ENCODE assay signal across 16 cellular contexts in the genomic region with DNA sequence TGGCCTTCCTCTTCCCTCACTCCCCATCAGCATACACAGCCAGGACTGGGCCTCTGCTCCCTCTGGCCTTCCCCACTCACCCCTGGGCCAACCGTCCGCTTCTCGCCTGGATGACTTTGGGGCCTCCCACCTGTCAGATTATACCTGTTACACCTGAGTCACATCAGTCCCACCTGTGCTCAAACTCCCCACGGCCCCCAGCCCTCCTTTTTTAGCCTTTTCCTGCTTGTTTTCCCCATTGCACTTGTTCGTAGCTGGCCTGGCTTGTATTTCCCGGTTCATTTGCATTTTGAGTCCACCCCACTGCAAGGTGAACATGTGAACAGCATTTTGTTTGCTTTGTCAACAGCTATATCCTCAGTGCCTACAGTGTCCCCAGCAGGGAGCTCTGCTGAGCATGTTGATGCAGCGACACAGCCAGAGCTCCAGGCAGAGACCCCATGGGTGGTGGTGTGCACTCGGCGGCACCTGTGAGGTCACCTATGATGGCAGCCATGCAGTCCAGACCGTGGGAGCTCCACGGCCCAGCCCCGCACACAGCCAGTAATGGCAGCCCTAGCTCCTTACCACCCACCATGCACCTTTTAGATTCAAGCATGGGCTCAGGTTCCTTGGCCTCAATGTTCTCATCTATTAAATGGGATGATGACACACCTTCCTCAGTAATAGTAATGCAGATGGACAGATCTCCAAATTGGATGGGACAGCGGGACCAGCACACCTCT.
A peak's percentile ranks its signal among the peaks of the same experiment; 100 is the strongest.
DNase-seq lines count a peak whose midpoint lies in the region; ATAC-seq and TF ChIP-seq lines count a peak whose summit lies in the region.
"Had no signal": no experiment of that assay in that cellular context is flagged by ENCODE, and none has a peak within 500 bp of the region (broad histone marks: within the 10 kb centered on the region; RNA-seq: fewer than 3 reads in every experiment).

No MANE protein-coding gene starts in this region.

- H3K9me3 ChIP-seq in BLaER1 = no peaks in the 10 kb centered on the region
- H3K9me3 ChIP-seq in mucosa of descending colon = no peaks in the 10 kb centered on the region
- H3K9me3 ChIP-seq: uterus had no signal

- peak; percentile 86 for ATAC-seq in mucosa of descending colon
- no peak for ATAC-seq in HG02759 (IDR thresholded peaks at IDR 0.05; ENCODE audit: unreplicated experiment)
- ATAC-seq: activated T-helper 17 cell treated with anti-CD3 and anti-CD28 coated beads, Interleukin-2, amount 50 U/mL, for 72 hours; T-helper 17 cell had no signal

- intact Hi-C loops in mucosa of descending colon (cut with DNase I, micrococcal nuclease) = no loop called here

- no peak for TF ChIP-seq CTCF in mucosa of descending colon (IDR thresholded peaks at IDR 0.05)

- DNase-seq in HuH-7 (ENCODE audit: low spot score) (peak; percentile 48), SHP77 treated with DMSO at 0.1 percent for 48 hours (lab: John Stamatoyannopoulos, UW) (peak; percentile 3), mucosa of descending colon (peak in 1 of 3 donors; percentile 42), nucleus accumbens (lab: John Stamatoyannopoulos, UW) (no peak), Kasumi-1 (lab: John Stamatoyannopoulos, UW) (no peak), caudate nucleus (lab: John Stamatoyannopoulos, UW) (no peak)
- DNase-seq: activated CD4-positive, alpha-beta T cell treated with anti-CD3 and anti-CD28 coated beads, Interleukin-2, amount 10 ng/mL, durations not matched to agents 7 days and 5 days; effector CD4-positive, alpha-beta T cell; KBM-7; NCI-H2171; stimulated activated CD4-positive, alpha-beta T cell treated with anti-CD3 and anti-CD28 coated beads, Interleukin-2, amount 100 ng/mL, for 24 hours; T-helper 17 cell had no signal

- H3K36me3 ChIP-seq in BLaER1 = no peaks in the 10 kb centered on the region
- H3K36me3 ChIP-seq in mucosa of descending colon (ENCODE audit: low read depth) = no peaks in the 10 kb centered on the region
- H3K36me3 ChIP-seq: uterus had no signal

- H3K27ac ChIP-seq in BLaER1 (no peak overlapping the region), caudate nucleus (ENCODE audit: low read depth, low read length) (no peak overlapping the region)
- H3K27ac ChIP-seq: uterus had no signal

- no peak overlapping the region for H3K9ac ChIP-seq in BLaER1

- no peaks in the 10 kb centered on the region for H3K27me3 ChIP-seq in BLaER1
- H3K27me3 ChIP-seq: uterus had no signal

- peak overlapping the region; percentile 87 for H3K4me2 ChIP-seq in BLaER1

- H4K20me1 ChIP-seq in BLaER1 = no peaks in the 10 kb centered on the region

- peaks cover 92% of the 10 kb centered on the region for H3K4me1 ChIP-seq in BLaER1
- H3K4me1 ChIP-seq in mucosa of descending colon (ENCODE audit: low read depth) = no peaks in the 10 kb centered on the region
- H3K4me1 ChIP-seq: uterus had no signal

- H3K4me3 ChIP-seq in BLaER1 (no peak overlapping the region), mucosa of descending colon (no peak overlapping the region)
- H3K4me3 ChIP-seq: uterus had no signal

Comparison
In these comparisons a context has a peak if more than half of its experiments do, and no peak if none do; other contexts are left out.
1. DNase-seq: peak in HuH-7 (single experiment) and SHP77 treated with DMSO at 0.1 percent for 48 hours (single experiment); none in nucleus accumbens (0 of 56), Kasumi-1 (0 of 2) and caudate nucleus (0 of 61).